ENCODE assay signal across 19 cellular contexts in genomic region chr2:211845346-211846030, GRCh38.
DNase-seq lines count a peak whose midpoint lies in the region; TF ChIP-seq lines count a peak whose summit lies in the region.
"Had no signal": no experiment of that assay in that cellular context is flagged by ENCODE, and none has a peak within 500 bp of the region (broad histone marks: within the 10 kb centered on the region; RNA-seq: fewer than 3 reads in every experiment).

No MANE protein-coding gene starts in this region.

- no peaks in the 10 kb centered on the region for H3K9me3 Mint-ChIP-seq in endodermal cell

- TF ChIP-seq CTCF in endodermal cell (conservative IDR thresholded peaks at IDR 0.05): no peak

- no peaks in the 10 kb centered on the region for H3K36me3 Mint-ChIP-seq in endodermal cell (ENCODE audit: low read depth)
- H3K36me3 Mint-ChIP-seq: CD4-positive, CD25-positive, alpha-beta regulatory T cell; CD8-positive, alpha-beta memory T cell had no signal

- no peak overlapping the region for H3K9ac ChIP-seq in endodermal cell (ENCODE audit: extremely low read depth, low read length, poor library complexity, severe bottlenecking)
- H3K9ac ChIP-seq: GM23248 had no signal

- no peaks in the 10 kb centered on the region for H3K27me3 Mint-ChIP-seq in endodermal cell (ENCODE audit: insufficient read depth)
- H3K27me3 Mint-ChIP-seq: CD4-positive, CD25-positive, alpha-beta regulatory T cell; CD8-positive, alpha-beta memory T cell had no signal

- no peak overlapping the region for H3K4me3 Mint-ChIP-seq in endodermal cell
- H3K4me3 Mint-ChIP-seq: CD4-positive, CD25-positive, alpha-beta regulatory T cell; CD8-positive, alpha-beta memory T cell had no signal

- peak overlapping the region; percentile 59 for H3K27ac ChIP-seq in endodermal cell (ENCODE audit: low read depth, low read length)
- H3K27ac ChIP-seq in SJCRH30: no peak overlapping the region
- H3K27ac ChIP-seq: GM23248, HL-60 had no signal

- H3K9me3 ChIP-seq in endodermal cell (ENCODE audit: control insufficient read depth, low read length) (no peaks in the 10 kb centered on the region), SJCRH30 (replicated peaks) (no peaks in the 10 kb centered on the region)
- H3K9me3 ChIP-seq: BE2C had no signal

- DNase-seq in NCI-H524 (lab: John Stamatoyannopoulos, UW) (peak; percentile 29 to 73), NCI-H524 treated with DMSO at 0.1 percent for 48 hours (lab: John Stamatoyannopoulos, UW) (no peak), NCI-H69 (lab: John Stamatoyannopoulos, UW) (peak; percentile 67), endodermal cell (no peak), NCI-H1436 (lab: John Stamatoyannopoulos, UW) (no peak), NCI-H2081 (lab: John Stamatoyannopoulos, UW) (no peak), SJCRH30 (no peak)
- DNase-seq: ACHN; BE2C; C1 segment of cervical spinal cord; CD4-positive, CD25-positive, alpha-beta regulatory T cell; CD8-positive, alpha-beta memory T cell; COR-L47; DMS153; DMS79; GDM1; GM23248; HCEC 1CT had no signal

- WGBS in endodermal cell (ENCODE audit: insufficient coverage in 1 of 2, insufficient read length in 1 of 2), 2 experiments: 83% methylated on average over 1 to 3 of the region's 3 CpGs

- no peaks in the 10 kb centered on the region for H3K36me3 ChIP-seq in endodermal cell (ENCODE audit: control insufficient read depth, insufficient read depth, low read length)
- H3K36me3 ChIP-seq in SJCRH30: no peaks in the 10 kb centered on the region
- H3K36me3 ChIP-seq: BE2C had no signal

- no peak overlapping the region for H3K27ac Mint-ChIP-seq in endodermal cell
- H3K27ac Mint-ChIP-seq: CD4-positive, CD25-positive, alpha-beta regulatory T cell; CD8-positive, alpha-beta memory T cell had no signal

- H3K4me3 ChIP-seq in endodermal cell (ENCODE audit: low read length) (no peak overlapping the region), SJCRH30 (no peak overlapping the region)
- H3K4me3 ChIP-seq: GM23248 had no signal

- H3K27me3 ChIP-seq in endodermal cell (ENCODE audit: control insufficient read depth, insufficient read depth, low read length, poor library complexity, severe bottlenecking) (no peaks in the 10 kb centered on the region), SJCRH30 (no peaks in the 10 kb centered on the region)
- H3K27me3 ChIP-seq: BE2C had no signal

- H3K4me1 ChIP-seq in endodermal cell (ENCODE audit: control insufficient read depth, insufficient read depth, low read length) (peaks cover 5% of the 10 kb centered on the region), SJCRH30 (peaks cover 14% of the 10 kb centered on the region)

- peaks cover 22% of the 10 kb centered on the region for H3K4me1 Mint-ChIP-seq in endodermal cell
- H3K4me1 Mint-ChIP-seq: CD4-positive, CD25-positive, alpha-beta regulatory T cell; CD8-positive, alpha-beta memory T cell had no signal

Comparison
In these comparisons a context has a peak if more than half of its experiments do, and no peak if none do; other contexts are left out.
1. DNase-seq: peak in NCI-H524 (2 of 2) and NCI-H69 (single experiment); none in NCI-H524 treated with DMSO at 0.1 percent for 48 hours (single experiment), endodermal cell (single experiment), NCI-H1436 (single experiment), NCI-H2081 (0 of 2) and SJCRH30 (0 of 2).